24 cellular contexts compared by ENCODE assay signal in genomic region chr1:52190500-52191252, GRCh38. TPM values are rescaled to one million over a fixed set of nuclear protein-coding genes. Genes with fewer than 3 reads are reported as not detected.
DNase-seq lines count a peak whose midpoint lies in the region; ATAC-seq, FAIRE-seq and TF ChIP-seq lines count a peak whose summit lies in the region.
"Had no signal": no experiment of that assay in that cellular context is flagged by ENCODE, and none has a peak within 500 bp of the region (broad histone marks: within the 10 kb centered on the region; RNA-seq: fewer than 3 reads in every experiment).

No MANE protein-coding gene starts in this region.

- no peaks in the 10 kb centered on the region for H3K9me1 ChIP-seq in K562 (ENCODE audit: control insufficient read depth, insufficient read depth, low read length)

- H3K36me3 ChIP-seq in K562 (ENCODE audit: control insufficient read depth, insufficient read depth, low read length) (no peaks in the 10 kb centered on the region), neural progenitor cell (peaks cover 4% of the 10 kb centered on the region)
- H3K36me3 ChIP-seq in CD8-positive, alpha-beta T cell (ENCODE audit: insufficient read depth, low read length): no peaks in the 10 kb centered on the region
- H3K36me3 ChIP-seq: adrenal gland, lower lobe of right lung, upper lobe of left lung had no signal

- peaks cover 2% of the 10 kb centered on the region for H3K27me3 Mint-ChIP-seq in neural progenitor cell (ENCODE audit: insufficient read depth, low read depth)
- no peaks in the 10 kb centered on the region for H3K27me3 Mint-ChIP-seq in CD8-positive, alpha-beta T cell (ENCODE audit: low read depth)

- no peak overlapping the region for H3K4me3 Mint-ChIP-seq in neural progenitor cell
- H3K4me3 Mint-ChIP-seq in CD8-positive, alpha-beta T cell: no peak overlapping the region
- H3K4me3 Mint-ChIP-seq: dendritic cell treated with granulocyte-macrophage colony-stimulating factor and Interleukin-4, amounts not matched to agents 40 ng/mL and 50 ng/mL, for 4 days had no signal

- no peaks in the 10 kb centered on the region for H3K4me1 Mint-ChIP-seq in neural progenitor cell
- peaks cover 3% of the 10 kb centered on the region for H3K4me1 Mint-ChIP-seq in CD8-positive, alpha-beta T cell (ENCODE audit: low read depth)

- peak; percentile 82 for ATAC-seq in K562
- ATAC-seq in CD8-positive, alpha-beta T cell: no peak
- ATAC-seq: foreskin keratinocyte had no signal

- peaks cover 14% of the 10 kb centered on the region for H3K9me3 Mint-ChIP-seq in neural progenitor cell
- H3K9me3 Mint-ChIP-seq in CD8-positive, alpha-beta T cell: no peaks in the 10 kb centered on the region
- H3K9me3 Mint-ChIP-seq: dendritic cell treated with granulocyte-macrophage colony-stimulating factor and Interleukin-4, amounts not matched to agents 40 ng/mL and 50 ng/mL, for 4 days had no signal

- DNase-seq in GM12865 (ENCODE audit: low read depth): peak; percentile 5
- DNase-seq in KBM-7: peak; percentile 22
- DNase-seq in K562 (ENCODE audit: extremely low read depth in 1 of 4, low spot score in 3 of 4): peak in 1 of 4 experiments; percentile 25
- DNase-seq in neural progenitor cell (ENCODE audit: low spot score): no peak
- no peak for DNase-seq in CD8-positive, alpha-beta T cell
- DNase-seq in caudate nucleus (lab: John Stamatoyannopoulos, UW): no peak
- DNase-seq in C1 segment of cervical spinal cord (lab: John Stamatoyannopoulos, UW): no peak
- DNase-seq: activated CD4-positive, alpha-beta T cell treated with anti-CD3 and anti-CD28 coated beads, Interleukin-2, amount 50 U/mL, for 1 hour; activated CD8-positive, alpha-beta memory T cell treated with anti-CD3 and anti-CD28 coated beads, Interleukin-2, amount 50 U/mL, for 48 hours; activated gamma-delta T cell; adrenal gland; AML-193; COR-L47; foreskin keratinocyte; GDM1; hypothalamus; islet precursor cell; lower lobe of right lung; stimulated activated CD4-positive, alpha-beta T cell treated with anti-CD3 and anti-CD28 coated beads, Interleukin-4, amount 100 ng/mL, for 4 hours; upper lobe of left lung had no signal

- H3K4me2 ChIP-seq in K562 (ENCODE audit: insufficient read depth, low read length): no peak overlapping the region
- H3K4me2 ChIP-seq in neural progenitor cell: no peak overlapping the region
- H3K4me2 ChIP-seq: smooth muscle cell had no signal

- POLR2A ChIA-PET in K562 (lab: Yijun Ruan, JAX): interaction anchor here (1.1 kb wide), 1 partner anchor 25 kb away, joined by 4 read pairs; no protein-coding TSS in a partner anchor
- POLR2A ChIA-PET in CD8-positive, alpha-beta T cell (lab: Charles Lee): no interaction called here

- TF ChIP-seq RAD21 in K562 (CRISPR knock-in tag; conservative IDR thresholded peaks at IDR 0.05 in 1 of 2, IDR thresholded peaks at IDR 0.05 in 1 of 2): no peak

- no peak for TF ChIP-seq EP300 in K562 (IDR thresholded peaks at IDR 0.05; ENCODE audit: low read length)

- no TSS peak for BruUV-seq in K562 (replicated peaks; lab: Mats Ljungman, UMichigan)

- WGBS in K562 (ENCODE audit: insufficient coverage, low coverage, missing lambda C conversion rate): 53% methylated on average over 4 of the region's 4 CpGs

- H3K4me1 ChIP-seq in K562 (replicated peaks in 1 of 2; ENCODE audit: control insufficient read depth in 2 of 2, insufficient read depth in 2 of 2, low read length in 2 of 2) (peaks cover 3 to 9% of the 10 kb centered on the region in 2 experiments; a peak in 3 of 5 replicates), neural progenitor cell (no peaks in the 10 kb centered on the region)
- no peaks in the 10 kb centered on the region for H3K4me1 ChIP-seq in CD8-positive, alpha-beta T cell (ENCODE audit: insufficient read depth, low read length)
- H3K4me1 ChIP-seq: adrenal gland had no signal

- in situ Hi-C loops in KBM-7 (cut with MboI; ENCODE audit: low pct_unique_long_range_greater_than_20kb, low sequenced_read_pairs) (no loop called here), K562 (cut with MboI) (no loop called here)

- H4K20me1 ChIP-seq in K562 (replicated peaks; ENCODE audit: control insufficient read depth, insufficient read depth, low read length): no peaks in the 10 kb centered on the region
- peaks cover 10% of the 10 kb centered on the region for H4K20me1 ChIP-seq in neural progenitor cell (ENCODE audit: low read depth)

- H3K9me3 ChIP-seq in K562 (replicated peaks; ENCODE audit: control insufficient read depth, insufficient read depth, low read depth, low read length) (no peaks in the 10 kb centered on the region), neural progenitor cell (ENCODE audit: low read depth) (no peaks in the 10 kb centered on the region)
- H3K9me3 ChIP-seq in CD8-positive, alpha-beta T cell (ENCODE audit: low read length): no peaks in the 10 kb centered on the region
- H3K9me3 ChIP-seq: adrenal gland, lower lobe of right lung, upper lobe of left lung had no signal

- no peak overlapping the region for H3K27ac ChIP-seq in K562 (ENCODE audit: extremely low read depth, low read depth, low read length)
- no peak overlapping the region for H3K27ac ChIP-seq in neural progenitor cell
- H3K27ac ChIP-seq in CD8-positive, alpha-beta T cell (ENCODE audit: low read depth, low read length): no peak overlapping the region
- no peak overlapping the region for H3K27ac ChIP-seq in caudate nucleus (ENCODE audit: low read depth, low read length)
- H3K27ac ChIP-seq: adrenal gland, foreskin keratinocyte, lower lobe of right lung, upper lobe of left lung had no signal

- H3K9ac ChIP-seq in K562 (ENCODE audit: insufficient read depth in 1 of 2, low read depth in 2 of 2, low read length in 2 of 2) (no peak overlapping the region), neural progenitor cell (no peak overlapping the region)

- H3K79me2 ChIP-seq in K562 (ENCODE audit: control insufficient read depth, insufficient read depth, low read length) (no peaks in the 10 kb centered on the region), neural progenitor cell (ENCODE audit: low read depth) (peaks cover 29% of the 10 kb centered on the region)

- no peak for TF ChIP-seq CTCF in GM12865 (IDR thresholded peaks at IDR 0.05; ENCODE audit: insufficient read depth, low read depth, low read length, missing control alignments)
- TF ChIP-seq CTCF in K562 (IDR thresholded peaks at IDR 0.05 in 2 of 3, conservative IDR thresholded peaks at IDR 0.05 in 1 of 3; ENCODE audit: insufficient read depth in 2 of 3, low read depth in 1 of 3, low read length in 3 of 3): peak in 2 of 3 experiments; percentile 25 to 29; a peak in 1 of 6 replicates
- TF ChIP-seq CTCF in neural progenitor cell (IDR thresholded peaks at IDR 0.05): peak; percentile 6
- TF ChIP-seq CTCF in CD8-positive, alpha-beta T cell (IDR thresholded peaks at IDR 0.05): no peak

- CTCF ChIA-PET in K562 (lab: Yijun Ruan, JAX; ENCODE audit: low intra/inter-chr PET ratio): no interaction called here
- CTCF ChIA-PET in CD8-positive, alpha-beta T cell (lab: Charles Lee): no interaction called here

- no peaks in the 10 kb centered on the region for H3F3A ChIP-seq in neural progenitor cell (ENCODE audit: low read depth)

- intact Hi-C loops in K562 (cut with micrococcal nuclease): loop anchor here (2.0 kb wide), 1 partner anchor 14 kb away; no protein-coding TSS in a partner anchor
- intact Hi-C loops in CD8-positive, alpha-beta T cell (cut with DNase I, micrococcal nuclease): no loop called here

- H3K27me3 ChIP-seq in K562 (ENCODE audit: control insufficient read depth in 2 of 2, insufficient read depth in 2 of 2, low read length in 2 of 2): no peaks in the 10 kb centered on the region
- H3K27me3 ChIP-seq in neural progenitor cell: no peaks in the 10 kb centered on the region
- H3K27me3 ChIP-seq in CD8-positive, alpha-beta T cell (ENCODE audit: insufficient read depth, low read length): no peaks in the 10 kb centered on the region
- H3K27me3 ChIP-seq: adrenal gland, foreskin keratinocyte, upper lobe of left lung had no signal

- H3K27ac Mint-ChIP-seq in neural progenitor cell: no peak overlapping the region
- H3K27ac Mint-ChIP-seq in CD8-positive, alpha-beta T cell: no peak overlapping the region
- H3K27ac Mint-ChIP-seq: dendritic cell treated with granulocyte-macrophage colony-stimulating factor and Interleukin-4, amounts not matched to agents 40 ng/mL and 50 ng/mL, for 4 days had no signal

- no peak overlapping the region for H3K4me3 ChIP-seq in GM12865 (ENCODE audit: low read depth, low read length)
- H3K4me3 ChIP-seq in K562: no peak overlapping the region
- H3K4me3 ChIP-seq in neural progenitor cell: no peak overlapping the region
- no peak overlapping the region for H3K4me3 ChIP-seq in CD8-positive, alpha-beta T cell (ENCODE audit: low read depth, low read length)
- H3K4me3 ChIP-seq: adrenal gland, lower lobe of right lung, smooth muscle cell, upper lobe of left lung had no signal

- FAIRE-seq in K562 (lab: Jason Lieb, UNC): no peak
- FAIRE-seq: GM19239, TTC549 had no signal

- H2AFZ ChIP-seq in K562 (ENCODE audit: low read depth, low read length): no peak overlapping the region
- H2AFZ ChIP-seq in neural progenitor cell (replicated peaks): no peak overlapping the region

- peaks cover 3% of the 10 kb centered on the region for H3K36me3 Mint-ChIP-seq in neural progenitor cell
- no peaks in the 10 kb centered on the region for H3K36me3 Mint-ChIP-seq in CD8-positive, alpha-beta T cell

- TF ChIP-seq POLR2A in K562 (conservative IDR thresholded peaks at IDR 0.05): no peak

RNA-seq across cellular contexts. Expression of gene ZFYVE9, which starts 48.8 kb away (rescaled TPM):
- 23.9 and 94.4 TPM in 2 replicates for total RNA-seq in K562 (2011; cell fraction: chromatin; rRNA removed; ENCODE audit: low replicate concordance)
- 13.2 and 17.4 TPM in 2 replicates for total RNA-seq in K562 (2011; cell fraction: nucleolus; rRNA removed)
- total RNA-seq in K562 (2011; cell fraction: nucleoplasm; rRNA removed): 24.4 and 24.5 TPM in 2 replicates
- total RNA-seq in K562 (2014; rRNA removed) (8.9 and 9.4 TPM in 2 replicates), K562 (2014; rRNA removed; fragmentation: Illumina TruSeq; extraction: Trizol) (14.4 and 16.7 TPM in 2 replicates), K562 (2015; rRNA removed; fragmentation: Illumina TruSeq; extraction: Trizol) (11.9 and 13.2 TPM in 2 replicates), K562 (2021) (9.0 and 10.2 TPM in 2 replicates), neural progenitor cell (ENCODE audit: low replicate concordance) (32.9 and 42.7 TPM in 2 replicates)
- polyA plus RNA-seq in K562 (2011; rRNA removed) (8.1 and 9.1 TPM in 2 replicates), K562 (2014; fragmentation: Illumina TruSeq; extraction: Trizol) (8.1 and 8.4 TPM in 2 replicates), K562 (2014; fragmentation: Nextera tagmentation; extraction: Ambion mirVana) (under 1 TPM; 0.52 to 0.84 TPM), K562 (2014; rRNA removed) (5.0 and 5.4 TPM in 2 replicates)
- polyA plus RNA-seq in K562 (2011; cell fraction: cytosol; rRNA removed): 2.1 and 4.4 TPM in 2 replicates
- polyA plus RNA-seq in K562 (2011; cell fraction: nucleus; rRNA removed): 5.3 and 7.1 TPM in 2 replicates
- 5.6 and 5.7 TPM in 2 replicates for polyA plus RNA-seq in K562 (2012)
- 31.4 and 41.7 TPM in 2 replicates for polyA minus RNA-seq in K562 (2011; rRNA and poly(A)+ RNA removed)
- 8.6 and 13.1 TPM in 2 replicates for polyA minus RNA-seq in K562 (2011; cell fraction: cytosol; rRNA and poly(A)+ RNA removed)
- polyA minus RNA-seq in K562 (2011; cell fraction: nucleus; rRNA and poly(A)+ RNA removed): 15.1 and 38.3 TPM in 2 replicates
- total RNA-seq in CD8-positive, alpha-beta T cell: 1 to 10 TPM; 5.9 to 6.3 TPM

Comparison
In these comparisons a context has a peak if more than half of its experiments do, and no peak if none do; other contexts are left out.
1. DNase-seq: peak in GM12865 (single experiment) and KBM-7 (single experiment); none in neural progenitor cell (single experiment), CD8-positive, alpha-beta T cell (0 of 7), caudate nucleus (0 of 61) and C1 segment of cervical spinal cord (0 of 14).
2. CTCF ChIP-seq: peak in K562 (2 of 3) and neural progenitor cell (single experiment); none in GM12865 (single experiment) and CD8-positive, alpha-beta T cell (single experiment).